ENCODE assay signal across 10 cellular contexts in genomic region chr12:55820679-55821078, GRCh38. TPM values are rescaled to one million over a fixed set of nuclear protein-coding genes. Genes with fewer than 3 reads are reported as not detected.
DNase-seq lines count a peak whose midpoint lies in the region; FAIRE-seq and TF ChIP-seq lines count a peak whose summit lies in the region.
"Had no signal": no experiment of that assay in that cellular context is flagged by ENCODE, and none has a peak within 500 bp of the region (broad histone marks: within the 10 kb centered on the region; RNA-seq: fewer than 3 reads in every experiment).

No MANE protein-coding gene starts in this region.

- H3K27me3 Mint-ChIP-seq in MCF 10A (ENCODE audit: insufficient read depth, unreplicated experiment) (no peaks in the 10 kb centered on the region), type B pancreatic cell (no peaks in the 10 kb centered on the region)

- TF ChIP-seq CTCF in MCF 10A (IDR thresholded peaks at IDR 0.05; ENCODE audit: unreplicated experiment) (no peak), breast epithelium (IDR thresholded peaks at IDR 0.05) (no peak), OCI-LY3 (IDR thresholded peaks at IDR 0.05; ENCODE audit: low read depth, low read length) (peak; percentile 17), H1 (IDR thresholded peaks at IDR 0.05; ENCODE audit: control extremely low read depth in 1 of 3, insufficient read depth in 1 of 3, low read depth in 1 of 3, low read length in 3 of 3) (peak in 2 of 3 experiments; percentile 25 to 37; a peak in 2 of 4 replicates), type B pancreatic cell (conservative IDR thresholded peaks at IDR 0.05) (peak; percentile 41)

- H3K36me3 ChIP-seq in breast epithelium (no peaks in the 10 kb centered on the region), OCI-LY3 (replicated peaks; ENCODE audit: low read depth, low read length) (peaks cover 46% of the 10 kb centered on the region), H1 (ENCODE audit: control insufficient read depth in 2 of 4, insufficient read depth in 4 of 4, low read length in 3 of 4) (peaks cover 8 to 43% (median 33%) of the 10 kb centered on the region in 4 experiments)

- H3K9me3 ChIP-seq in breast epithelium = no peaks in the 10 kb centered on the region
- H3K9me3 ChIP-seq in OCI-LY3 (ENCODE audit: insufficient read depth, low read length) = no peaks in the 10 kb centered on the region
- no peaks in the 10 kb centered on the region; a peak in 1 of 4 replicates for H3K9me3 ChIP-seq in H1 (ENCODE audit: insufficient read depth in 2 of 2, low read depth in 1 of 2, low read length in 1 of 2)

- FAIRE-seq in H1 (lab: Jason Lieb, UNC) = no peak

- POLR2A ChIA-PET in MCF 10A (lab: Yijun Ruan, JAX) = interaction anchor here (0.6 to 8.3 kb wide), 8 partner anchors 10 to 233 kb away, joined by 3 to 207 read pairs (median 4); partner anchors contain the start of genes DGKA, DNAJC14 and PYM1
- POLR2A ChIA-PET in H1 (lab: Charles Lee; ENCODE audit: partially characterized antibody) = interaction anchor here (0.6 to 12.7 kb wide), 7 partner anchors 11 to 296 kb away, joined by 3 to 133 read pairs (median 11); partner anchors contain the start of genes DNAJC14, MMP19, PYM1 and RPL41

- no peak overlapping the region for H2BK20ac ChIP-seq in H1 (ENCODE audit: low read length)

- H3K79me1 ChIP-seq in H1 (ENCODE audit: low read depth, low read length) = peaks cover 4% of the 10 kb centered on the region; the same call in 1 of the 2 replicates

- TF ChIP-seq RAD21 in H1 (IDR thresholded peaks at IDR 0.05 in 1 of 2, conservative IDR thresholded peaks at IDR 0.05 in 1 of 2; ENCODE audit: low read depth in 2 of 2, low read length in 2 of 2) = peak; percentile 33 to 46; a peak in 3 of 4 replicates

- H3K27ac ChIP-seq in breast epithelium (no peak overlapping the region), OCI-LY3 (ENCODE audit: low read length) (no peak overlapping the region), H1 (ENCODE audit: low read depth, low read length) (no peak overlapping the region)

- H3K9me3 Mint-ChIP-seq in MCF 10A (ENCODE audit: unreplicated experiment) (no peaks in the 10 kb centered on the region), type B pancreatic cell (no peaks in the 10 kb centered on the region)

- H3K27ac Mint-ChIP-seq in MCF 10A (ENCODE audit: low read depth, unreplicated experiment) (no peak overlapping the region), type B pancreatic cell (no peak overlapping the region)

- no peak overlapping the region for H2BK120ac ChIP-seq in H1 (replicated peaks; ENCODE audit: low read depth, low read length)

- H3K18ac ChIP-seq in H1 (ENCODE audit: extremely low read depth, low read length) = no peak overlapping the region

- no peak overlapping the region for H3K56ac ChIP-seq in H1 (replicated peaks; ENCODE audit: insufficient read length, low read depth, low read length)

- BruUV-seq in MCF 10A (replicated peaks; lab: Mats Ljungman, UMichigan) = no TSS peak

- H3K9ac ChIP-seq in OCI-LY3 (ENCODE audit: low read length) (no peak overlapping the region), H1 (replicated peaks in 1 of 4; ENCODE audit: extremely low read depth in 1 of 4, low read depth in 3 of 4, low read length in 3 of 4) (no peak overlapping the region)

- no peak overlapping the region for H2AK5ac ChIP-seq in H1 (ENCODE audit: low read depth, low read length)

- peaks cover 46% of the 10 kb centered on the region for H3K36me3 Mint-ChIP-seq in MCF 10A (ENCODE audit: insufficient read depth, unreplicated experiment)
- peaks cover 13% of the 10 kb centered on the region for H3K36me3 Mint-ChIP-seq in type B pancreatic cell

- no peak overlapping the region for H3K23ac ChIP-seq in H1 (ENCODE audit: insufficient read length)

- H2BK5ac ChIP-seq in H1 (ENCODE audit: low read depth, low read length) = no peak overlapping the region

- no peaks in the 10 kb centered on the region for H3K27me3 ChIP-seq in breast epithelium
- no peaks in the 10 kb centered on the region for H3K27me3 ChIP-seq in OCI-LY3 (ENCODE audit: low read depth, low read length)
- H3K27me3 ChIP-seq in H1 (replicated peaks in 1 of 4; ENCODE audit: control insufficient read depth in 3 of 4, extremely low read depth in 1 of 4, insufficient read depth in 3 of 4, low read length in 3 of 4) = no peaks in the 10 kb centered on the region

- DNase-seq in MCF 10A (ENCODE audit: unreplicated experiment) (peak; percentile 25), breast epithelium (ENCODE audit: low spot score in 2 of 2) (no peak), H1 (ENCODE audit: low read depth in 1 of 2, low spot score in 2 of 2) (no peak), type B pancreatic cell (ENCODE audit: extremely low spot score, unreplicated experiment) (no peak), activated gamma-delta T cell treated with Interleukin-2 at 50 U/mL for 16 hours (no peak), UCSD-AML1 (lab: John Stamatoyannopoulos, UW; ENCODE audit: unreplicated experiment) (no peak), NCI-H2029 (lab: John Stamatoyannopoulos, UW) (no peak)
- DNase-seq: activated naive CD4-positive, alpha-beta T cell treated with anti-CD3 and anti-CD28 coated beads, Interleukin-2, amount 50 U/mL, for 16 hours; NCI-H1092 treated with DMSO at 0.1 percent for 48 hours had no signal

- H4K5ac ChIP-seq in H1 (ENCODE audit: insufficient read length, low read depth, low read length) = no peak overlapping the region

- H3K79me2 ChIP-seq in OCI-LY3 (ENCODE audit: low read length) (peaks cover 45% of the 10 kb centered on the region), H1 (ENCODE audit: control insufficient read depth in 1 of 2, insufficient read depth in 2 of 2, low read length in 2 of 2) (peaks cover 11 to 40% of the 10 kb centered on the region in 2 experiments)

- WGBS in H1 (ENCODE audit: extremely low coverage in 1 of 2, insufficient coverage in 1 of 2, insufficient read length in 1 of 2, insufficient replicate concordance in 2 of 2, low coverage in 1 of 2, low lambda C conversion rate in 2 of 2, missing lambda C conversion rate in 1 of 2), 2 experiments = 100% methylated on average over 1 of the region's 1 CpG; no CpG with 5 or more reads in 1 of the 2 experiments

- H2BK12ac ChIP-seq in H1 (ENCODE audit: low read depth, low read length) = no peak overlapping the region

- H3K4me3 Mint-ChIP-seq in MCF 10A (ENCODE audit: unreplicated experiment) (no peak overlapping the region), type B pancreatic cell (no peak overlapping the region)

- no peak overlapping the region for H3K4me2 ChIP-seq in OCI-LY3 (ENCODE audit: low read length)
- no peak overlapping the region for H3K4me2 ChIP-seq in H1 (ENCODE audit: insufficient read depth in 1 of 2, low read depth in 2 of 2, low read length in 2 of 2)

- no peak for TF ChIP-seq POLR2A in breast epithelium (IDR thresholded peaks at IDR 0.05)
- no peak for TF ChIP-seq POLR2A in H1 (IDR thresholded peaks at IDR 0.05; ENCODE audit: control extremely low read depth in 1 of 2, low read depth in 2 of 2, low read length in 2 of 2)

- no peak overlapping the region for H2BK15ac ChIP-seq in H1 (ENCODE audit: low read length)

- H3K4me1 ChIP-seq in breast epithelium = peaks cover 0 to 10% of the 10 kb centered on the region in 2 donors
- peaks cover 16% of the 10 kb centered on the region for H3K4me1 ChIP-seq in OCI-LY3 (ENCODE audit: low read length)
- H3K4me1 ChIP-seq in H1 (replicated peaks in 1 of 4; ENCODE audit: control insufficient read depth in 3 of 4, insufficient read depth in 4 of 4, low read length in 3 of 4) = peaks cover 3 to 5% (median 4%) of the 10 kb centered on the region in 4 experiments; a peak in 6 of 7 replicates

- no peak overlapping the region for H3K4me3 ChIP-seq in breast epithelium
- no peak overlapping the region for H3K4me3 ChIP-seq in OCI-LY3 (ENCODE audit: low read length)
- H3K4me3 ChIP-seq in H1 (ENCODE audit: extremely low read depth in 1 of 4, insufficient read depth in 2 of 4, low read depth in 3 of 4, low read length in 4 of 4) = no peak overlapping the region

- H3K4ac ChIP-seq in H1 (replicated peaks; ENCODE audit: insufficient read length, low read depth, low read length) = no peak overlapping the region

- H2AFZ ChIP-seq in OCI-LY3 (ENCODE audit: low read depth, low read length) = no peak overlapping the region
- no peak overlapping the region for H2AFZ ChIP-seq in H1 (ENCODE audit: low read length)

- no peak overlapping the region for H3K14ac ChIP-seq in H1 (ENCODE audit: insufficient read length)

- no peak for TF ChIP-seq EP300 in H1 (IDR thresholded peaks at IDR 0.05; ENCODE audit: borderline replicate concordance in 1 of 2, low read depth in 2 of 2, low read length in 2 of 2)

- no peaks in the 10 kb centered on the region; the same call in 1 of the 2 replicates for H3K23me2 ChIP-seq in H1 (ENCODE audit: low read depth, low read length)

- CTCF ChIA-PET in MCF 10A (lab: Yijun Ruan, JAX) (interaction anchor here (0.6 to 2.6 kb wide), 10 partner anchors 8 to 307 kb away, joined by 3 to 19 read pairs (median 3); partner anchors contain the start of genes DNAJC14, ESYT1 and PYM1), H1 (lab: Charles Lee; ENCODE audit: partially characterized antibody) (interaction anchor here (0.6 to 18.0 kb wide), 23 partner anchors 10 to 164 kb away, joined by 3 to 224 read pairs (median 5); partner anchors contain the start of genes BLOC1S1, DGKA, DNAJC14 and GDF11)

- H4K91ac ChIP-seq in H1 (replicated peaks; ENCODE audit: insufficient read length, low read length) = no peak overlapping the region

- H4K20me1 ChIP-seq in OCI-LY3 (ENCODE audit: insufficient read depth, low read length) (no peaks in the 10 kb centered on the region; the same call in 1 of the 2 replicates), H1 (replicated peaks in 1 of 2; ENCODE audit: control insufficient read depth in 1 of 2, insufficient read depth in 2 of 2, low read length in 2 of 2) (peaks cover 7 to 15% of the 10 kb centered on the region in 2 experiments)

- intact Hi-C loops in MCF 10A (cut with micrococcal nuclease) = no loop called here
- intact Hi-C loops in breast epithelium (cut with DNase I; ENCODE audit: low total_unique reads) = no loop called here

- no peak overlapping the region for H4K8ac ChIP-seq in H1 (ENCODE audit: extremely low read depth, insufficient read depth, low read length)

- H3K4me1 Mint-ChIP-seq in MCF 10A (ENCODE audit: insufficient read depth, unreplicated experiment) = peaks cover 17% of the 10 kb centered on the region
- peaks cover 22% of the 10 kb centered on the region for H3K4me1 Mint-ChIP-seq in type B pancreatic cell (ENCODE audit: unreplicated experiment)

RNA-seq across cellular contexts. Expression of gene ORMDL2, which starts 2.8 kb away (rescaled TPM):
- total RNA-seq in MCF 10A (2022) = 54.6 and 55.9 TPM in 2 replicates
- 10 to 100 TPM; 13.1 to 28.5 (median 21.0) TPM for total RNA-seq in breast epithelium
- total RNA-seq in H1 (2021; fragmentation: NEBNext Ultra II Directional; extraction: Animal tissue kit (Norgen Biotek cat#: 25700)) = 34.1 and 39.0 TPM in 2 replicates
- 50.4 and 65.6 TPM in 2 replicates for polyA plus RNA-seq in H1 (2011; rRNA removed)
- 26.9 TPM for polyA plus RNA-seq in H1 (2011; cell fraction: cytosol; rRNA removed)
- polyA plus RNA-seq in H1 (2011; cell fraction: nucleus; rRNA removed) = 33.3 TPM
- 53.7 to 58.3 TPM (median 56.2 TPM) in 4 replicates for polyA plus RNA-seq in H1 (2012, experiment 1 of 2)
- 31.6 TPM for polyA plus RNA-seq in H1 (2012, experiment 2 of 2)
- polyA plus RNA-seq in H1 (2013, experiment 1 of 2) = 77.7 TPM
- polyA plus RNA-seq in H1 (2013, experiment 2 of 2) = 93.6 TPM
- polyA minus RNA-seq in H1 (2011; rRNA and poly(A)+ RNA removed) = 60.5 and 75.9 TPM in 2 replicates
- polyA minus RNA-seq in H1 (2011; cell fraction: cytosol; rRNA and poly(A)+ RNA removed) = 23.1 TPM
- 42.2 TPM for polyA minus RNA-seq in H1 (2011; cell fraction: nucleus; rRNA and poly(A)+ RNA removed)
- 50.9 and 76.1 TPM in 2 replicates for total RNA-seq in type B pancreatic cell (ENCODE audit: low replicate concordance)

RNA-seq across cellular contexts. Expression of gene SARNP, which starts 3.2 kb away (rescaled TPM):
- total RNA-seq in MCF 10A (2022) (39.2 and 61.1 TPM in 2 replicates), breast epithelium (10 to 100 TPM; 54.7 to 64.3 (median 55.3) TPM), type B pancreatic cell (ENCODE audit: low replicate concordance) (51.4 and 75.9 TPM in 2 replicates)
- total RNA-seq in H1 (2021; fragmentation: NEBNext Ultra II Directional; extraction: Animal tissue kit (Norgen Biotek cat#: 25700)) = 114 and 117 TPM in 2 replicates
- polyA plus RNA-seq in H1 (2011; rRNA removed) = 140 and 226 TPM in 2 replicates
- polyA plus RNA-seq in H1 (2011; cell fraction: cytosol; rRNA removed) = 160 TPM
- polyA plus RNA-seq in H1 (2011; cell fraction: nucleus; rRNA removed) = 50.3 TPM
- 129 to 246 TPM (median 145 TPM) in 4 replicates for polyA plus RNA-seq in H1 (2012, experiment 1 of 2)
- 27.3 TPM for polyA plus RNA-seq in H1 (2012, experiment 2 of 2)
- 185 TPM for polyA plus RNA-seq in H1 (2013, experiment 1 of 2)
- 206 TPM for polyA plus RNA-seq in H1 (2013, experiment 2 of 2)
- polyA minus RNA-seq in H1 (2011; rRNA and poly(A)+ RNA removed) = 25.1 and 38.6 TPM in 2 replicates
- polyA minus RNA-seq in H1 (2011; cell fraction: cytosol; rRNA and poly(A)+ RNA removed) = 16.7 TPM
- polyA minus RNA-seq in H1 (2011; cell fraction: nucleus; rRNA and poly(A)+ RNA removed) = 25.4 TPM

RNA-seq across cellular contexts. Expression of gene DNAJC14, which starts 8.7 kb away (rescaled TPM):
- total RNA-seq in MCF 10A (2022) = 27.3 and 29.9 TPM in 2 replicates
- total RNA-seq in breast epithelium = 10 to 100 TPM; 31.0 to 46.2 (median 36.1) TPM
- total RNA-seq in H1 (2021; fragmentation: NEBNext Ultra II Directional; extraction: Animal tissue kit (Norgen Biotek cat#: 25700)) = 32.3 and 34.3 TPM in 2 replicates
- polyA plus RNA-seq in H1 (2011; rRNA removed) = 14.7 and 18.5 TPM in 2 replicates
- 13.0 TPM for polyA plus RNA-seq in H1 (2011; cell fraction: cytosol; rRNA removed)
- polyA plus RNA-seq in H1 (2011; cell fraction: nucleus; rRNA removed) = 11.6 TPM
- 25.1 to 28.7 TPM (median 26.4 TPM) in 4 replicates for polyA plus RNA-seq in H1 (2012, experiment 1 of 2)
- polyA plus RNA-seq in H1 (2012, experiment 2 of 2) = 14.0 TPM
- polyA plus RNA-seq in H1 (2013, experiment 1 of 2) = 18.1 TPM
- 22.4 TPM for polyA plus RNA-seq in H1 (2013, experiment 2 of 2)
- polyA minus RNA-seq in H1 (2011; rRNA and poly(A)+ RNA removed) = 9.6 and 13.2 TPM in 2 replicates
- 7.6 TPM for polyA minus RNA-seq in H1 (2011; cell fraction: cytosol; rRNA and poly(A)+ RNA removed)
- 9.3 TPM for polyA minus RNA-seq in H1 (2011; cell fraction: nucleus; rRNA and poly(A)+ RNA removed)
- 30.0 and 34.6 TPM in 2 replicates for total RNA-seq in type B pancreatic cell (ENCODE audit: low replicate concordance)

RNA-seq across cellular contexts. Expression of gene MMP19, which starts 22.1 kb away (rescaled TPM):
- total RNA-seq in MCF 10A (2022) (3.3 and 3.7 TPM in 2 replicates), breast epithelium (10 to 100 TPM; 21.9 to 50.6 (median 47.9) TPM), type B pancreatic cell (ENCODE audit: low replicate concordance) (0.38 and 0.48 TPM in 2 replicates)
- 2.6 and 2.7 TPM in 2 replicates for total RNA-seq in H1 (2021; fragmentation: NEBNext Ultra II Directional; extraction: Animal tissue kit (Norgen Biotek cat#: 25700))
- 2.8 and 3.3 TPM in 2 replicates for polyA plus RNA-seq in H1 (2011; rRNA removed)
- 3.1 TPM for polyA plus RNA-seq in H1 (2011; cell fraction: cytosol; rRNA removed)
- 7.1 TPM for polyA plus RNA-seq in H1 (2011; cell fraction: nucleus; rRNA removed)
- 2.7 to 3.2 TPM (median 2.9 TPM) in 4 replicates for polyA plus RNA-seq in H1 (2012, experiment 1 of 2)
- polyA plus RNA-seq in H1 (2012, experiment 2 of 2) = 2.0 TPM
- polyA plus RNA-seq in H1 (2013, experiment 1 of 2) = 2.3 TPM
- polyA plus RNA-seq in H1 (2013, experiment 2 of 2) = 2.1 TPM
- polyA minus RNA-seq in H1 (2011; rRNA and poly(A)+ RNA removed) = 1.5 and 1.6 TPM in 2 replicates
- 2.5 TPM for polyA minus RNA-seq in H1 (2011; cell fraction: cytosol; rRNA and poly(A)+ RNA removed)
- polyA minus RNA-seq in H1 (2011; cell fraction: nucleus; rRNA and poly(A)+ RNA removed) = 3.5 TPM

Comparison
In these comparisons a context has a peak if more than half of its experiments do, and no peak if none do; other contexts are left out.
1. CTCF ChIP-seq: peak in OCI-LY3 (single experiment), H1 (2 of 3) and type B pancreatic cell (single experiment); none in MCF 10A (single experiment) and breast epithelium (0 of 3).